11 cellular contexts compared by ENCODE assay signal in genomic region chr11:130647371-130647770, GRCh38.
"Had no signal": no experiment of that assay in that cellular context is flagged by ENCODE, and none has a peak within 500 bp of the region (broad histone marks: within the 10 kb centered on the region; RNA-seq: fewer than 3 reads in every experiment).

No MANE protein-coding gene starts in this region.

- H3K27me3 ChIP-seq: gastroesophageal sphincter had no signal

- DNase-seq: activated CD4-positive, alpha-beta T cell treated with anti-CD3 and anti-CD28 coated beads, Interleukin-2, amount 10 ng/mL, durations not matched to agents 24 days and 14 days; activated T-cell treated with anti-CD3 and anti-CD28 coated beads, Interleukin-2, amount 50 U/mL, for 1 hour; amygdala; effector CD4-positive, alpha-beta T cell; posterior cingulate gyrus; stimulated activated CD4-positive, alpha-beta T cell treated with anti-CD3 and anti-CD28 coated beads, Interleukin-2, amount 100 ng/mL, for 24 hours; stimulated activated naive B cell treated with anti-CD40 and anti-IgM and Interleukin-4, amounts not matched to agents 10 μg/mL and 1 μg/mL and 100 μg/mL, for 72 hours; T-helper 17 cell had no signal

- H3K4me3 ChIP-seq: gastroesophageal sphincter had no signal

- ATAC-seq: activated naive CD4-positive, alpha-beta T cell treated with anti-CD3 and anti-CD28 coated beads, Interleukin-2, amount 50 U/mL, for 72 hours; gastroesophageal sphincter; stimulated activated naive B cell treated with anti-CD40 and anti-IgM and Interleukin-4, amounts not matched to agents 10 μg/mL and 1 μg/mL and 100 μg/mL, for 72 hours; T-helper 17 cell; WTC11 had no signal

- H3K36me3 ChIP-seq: gastroesophageal sphincter had no signal

- H3K9me3 ChIP-seq: gastroesophageal sphincter had no signal
